Comparison of ENCODE assay signal across 8 cellular contexts in the genomic region with DNA sequence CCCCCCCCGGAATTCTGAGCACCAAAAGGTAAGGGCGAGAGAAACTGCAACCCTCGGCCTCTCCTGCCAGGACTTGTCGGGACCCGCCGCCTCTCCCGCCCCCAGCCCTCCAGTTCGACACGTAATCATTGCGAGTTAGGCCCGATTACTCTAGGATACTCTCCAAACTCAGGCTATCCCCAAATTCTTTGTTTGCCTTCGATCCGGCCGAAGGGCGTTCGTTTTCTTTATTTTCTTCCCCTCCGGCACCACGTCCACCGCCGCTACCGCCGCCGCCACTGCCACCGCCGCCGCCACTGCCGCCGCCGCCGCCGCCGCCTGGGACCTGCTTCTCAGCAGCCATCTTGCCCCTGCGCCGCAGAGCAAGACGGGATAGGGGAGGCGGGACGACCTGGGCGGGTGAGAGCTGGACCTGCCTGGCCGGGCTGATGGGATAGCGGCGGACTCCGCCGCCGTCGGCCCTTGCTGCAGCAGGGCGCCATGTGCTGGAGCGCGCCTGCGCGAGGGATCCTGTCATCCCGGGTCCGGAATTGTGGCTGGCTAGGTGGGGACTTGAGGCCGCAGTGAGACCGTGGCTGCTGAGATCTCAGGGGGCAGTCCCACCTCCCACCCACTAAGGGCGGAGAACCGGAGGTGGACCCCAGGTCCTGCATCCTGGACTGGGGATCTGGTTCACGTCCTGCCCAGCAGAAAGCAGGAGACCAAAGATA. TPM values are rescaled to one million over a fixed set of nuclear protein-coding genes. Genes with fewer than 3 reads are reported as not detected.
DNase-seq lines count a peak whose midpoint lies in the region; ATAC-seq and TF ChIP-seq lines count a peak whose summit lies in the region.

SRP68 (minus strand) TSS at position 369 of the 710 bp plus-strand sequence; CDS start at position 343, 26 bp downstream.

- POLR2A ChIA-PET in OCI-LY7 (lab: Charles Lee), result interaction anchor here (0.8 to 2.3 kb wide), 3 partner anchors 23 to 188 kb away, joined by 5 to 12 read pairs (median 6); no protein-coding TSS in a partner anchor

- intact Hi-C loops in OCI-LY7 (cut with micrococcal nuclease; ENCODE audit: unreplicated experiment), result loop anchor here (1.0 to 5.0 kb wide), 5 partner anchors 58 to 282 kb away; partner anchors contain the start of genes ACOX1, TEN1, UBALD2 and WBP2

- peak within 1 kb of the TSS; percentile 87 for H2AFZ ChIP-seq in OCI-LY7 (ENCODE audit: low read length)

- DNase-seq in COR-L47 (lab: John Stamatoyannopoulos, UW), result peak; percentile 85
- DNase-seq in HuH-7 (ENCODE audit: low spot score), result peak; percentile 97
- peak; percentile 90 for DNase-seq in OCI-LY7 (ENCODE audit: low spot score)
- peak; percentile 80 for DNase-seq in activated T-cell treated with anti-CD3 and anti-CD28 coated beads for 24 hours (ENCODE audit: low read depth)
- DNase-seq in epidermal melanocyte (ENCODE audit: insufficient read length, low spot score), result peak; percentile 98
- DNase-seq in stimulated activated CD8-positive, alpha-beta memory T cell treated with anti-CD3 and anti-CD28 coated beads, Interleukin-2, amount 100 ng/mL, for 48 hours (ENCODE audit: low read depth in 2 of 2), result peak; percentile 76 to 81

- H3K9me2 ChIP-seq in OCI-LY7 (ENCODE audit: insufficient read depth, low read length), result no peaks in the 10 kb centered on the region

- peaks cover 20% of the 10 kb centered on the region for H3K4me1 ChIP-seq in OCI-LY7 (ENCODE audit: insufficient read depth, low read length, poor library complexity, severe bottlenecking)
- peaks cover 53% of the 10 kb centered on the region for H3K4me1 ChIP-seq in mononuclear cell (ENCODE audit: insufficient read depth, low read length)

- BruUV-seq in OCI-LY7 (replicated peaks; lab: Mats Ljungman, UMichigan), result no TSS peak

- H3K27me3 ChIP-seq in mononuclear cell (ENCODE audit: insufficient read depth, low read length), result peaks cover 39% of the 10 kb centered on the region

- H3K9me3 ChIP-seq in OCI-LY7 (ENCODE audit: low read length) (no peaks in the 10 kb centered on the region), mononuclear cell (ENCODE audit: low read depth, low read length) (no peaks in the 10 kb centered on the region)

- peak; percentile 80 for ATAC-seq in GM21390 (IDR thresholded peaks at IDR 0.05; ENCODE audit: unreplicated experiment)

- H4K20me1 ChIP-seq in OCI-LY7 (ENCODE audit: insufficient read depth, low read length), result 0 out of 2 replicates have a peak, but pooled peaks cover 4% of the 10 kb centered on the region

- no peak for TF ChIP-seq CTCF in OCI-LY7 (conservative IDR thresholded peaks at IDR 0.05; ENCODE audit: low read length)

- peak within 1 kb of the TSS; percentile 78 for H3K4me3 ChIP-seq in OCI-LY7 (ENCODE audit: low read depth, low read length, poor library complexity, severe bottlenecking)
- H3K4me3 ChIP-seq in mononuclear cell (ENCODE audit: low read length), result peak within 1 kb of the TSS; percentile 72

- peaks cover 25% of the 10 kb centered on the region for H3K36me3 ChIP-seq in OCI-LY7 (ENCODE audit: insufficient read depth, low read length)

- H3K79me2 ChIP-seq in OCI-LY7 (ENCODE audit: insufficient read depth, low read depth, low read length), result peaks cover 48% of the 10 kb centered on the region

- CTCF ChIA-PET in OCI-LY7 (lab: Charles Lee; ENCODE audit: unreplicated experiment), result no interaction called here

- peak within 1 kb of the TSS; percentile 72 for H3K27ac ChIP-seq in OCI-LY7 (ENCODE audit: low read depth, low read length, poor library complexity, severe bottlenecking)

- peak within 1 kb of the TSS; percentile 74 for H3K4me2 ChIP-seq in OCI-LY7 (ENCODE audit: low read length)

RNA-seq across cellular contexts. Expression of gene SRP68, which starts in this region (rescaled TPM):
- total RNA-seq in OCI-LY7 (2014; rRNA removed; shearing (Covaris generic)), result 53.5 and 54.0 TPM in 2 replicates
- total RNA-seq in OCI-LY7 (2022) (199 and 200 TPM in 2 replicates), mononuclear cell (34.7 TPM)

Comparison
In these comparisons a context has a peak if more than half of its experiments do, and no peak if none do; other contexts are left out.
1. Peak in every context shown above with its lines: DNase-seq, ATAC-seq, H3K4me3 ChIP-seq and H3K27ac ChIP-seq.